In genomic region chr13:95146486-95146885, GRCh38 we compare ENCODE assay signal across 22 cellular contexts.
"Had no signal": no experiment of that assay in that cellular context is flagged by ENCODE, and none has a peak within 500 bp of the region (broad histone marks: within the 10 kb centered on the region; RNA-seq: fewer than 3 reads in every experiment).

No MANE protein-coding gene starts in this region.

- H3K27ac Mint-ChIP-seq: activated CD4-positive, alpha-beta T cell treated with anti-CD3 and anti-CD28 coated beads for 36 hours; activated CD8-positive, alpha-beta T cell treated with anti-CD3 and anti-CD28 coated beads for 36 hours; activated naive CD4-positive, alpha-beta T cell treated with anti-CD3 and anti-CD28 coated beads, Interleukin-2, amount 50 U/mL, for 72 hours; activated naive CD8-positive, alpha-beta T cell treated with anti-CD3 and anti-CD28 coated beads, Interleukin-2, amount 50 U/mL, for 24 hours; brain; T-helper 17 cell had no signal

- DNase-seq: activated CD4-positive, alpha-beta T cell treated with anti-CD3 and anti-CD28 coated beads for 36 hours; activated CD4-positive, alpha-beta T cell treated with anti-CD3 and anti-CD28 coated beads, Interleukin-2, amount 50 U/mL, for 1 hour; activated CD8-positive, alpha-beta memory T cell treated with anti-CD3 and anti-CD28 coated beads, Interleukin-2, amount 50 U/mL, for 4 hours; activated CD8-positive, alpha-beta T cell treated with anti-CD3 and anti-CD28 coated beads for 36 hours; activated naive CD8-positive, alpha-beta T cell treated with anti-CD3 and anti-CD28 coated beads, Interleukin-2, amount 50 U/mL, for 24 hours; activated T-cell treated with anti-CD3 and anti-CD28 coated beads, Interleukin-2, amount 50 U/mL, for 1 hour; amniotic stem cell; Karpas-422; NCI-H1092 treated with DMSO at 0.1 percent for 48 hours; NCI-H1436; NCI-H1694 treated with DMSO at 0.1 percent for 48 hours; NCI-H2029 treated with DMSO at 0.1 percent for 48 hours; NCI-H510A treated with DMSO at 0.1 percent for 48 hours; NCI-H69; NK-92 treated with Interleukin-12 subunit alpha and Interleukin-12 subunit beta, amount 100 ng/mL, for 24 hours; PC-9; SHP77 treated with DMSO at 0.1 percent for 48 hours; T-helper 17 cell; T-helper 9 cell had no signal

- ATAC-seq: activated CD4-positive, alpha-beta T cell treated with anti-CD3 and anti-CD28 coated beads for 36 hours; activated CD8-positive, alpha-beta T cell treated with anti-CD3 and anti-CD28 coated beads for 36 hours; activated naive CD4-positive, alpha-beta T cell treated with anti-CD3 and anti-CD28 coated beads, Interleukin-2, amount 50 U/mL, for 72 hours; activated naive CD8-positive, alpha-beta T cell treated with anti-CD3 and anti-CD28 coated beads, Interleukin-2, amount 50 U/mL, for 24 hours; T-helper 17 cell had no signal

- H3K9me3 Mint-ChIP-seq: activated CD8-positive, alpha-beta T cell treated with anti-CD3 and anti-CD28 coated beads for 36 hours; central memory CD8-positive, alpha-beta T cell had no signal

- H3K4me3 Mint-ChIP-seq: activated CD4-positive, alpha-beta T cell treated with anti-CD3 and anti-CD28 coated beads for 36 hours; activated CD8-positive, alpha-beta T cell treated with anti-CD3 and anti-CD28 coated beads for 36 hours; activated naive CD8-positive, alpha-beta T cell treated with anti-CD3 and anti-CD28 coated beads, Interleukin-2, amount 50 U/mL, for 24 hours; brain; central memory CD8-positive, alpha-beta T cell; T-helper 17 cell had no signal

- H3K4me1 Mint-ChIP-seq: activated naive CD8-positive, alpha-beta T cell treated with anti-CD3 and anti-CD28 coated beads, Interleukin-2, amount 50 U/mL, for 24 hours; brain; T-helper 17 cell had no signal

- H3K27ac ChIP-seq: PC-9 had no signal

- H3K4me3 ChIP-seq: PC-9 had no signal

- H3K27me3 Mint-ChIP-seq: activated CD4-positive, alpha-beta T cell treated with anti-CD3 and anti-CD28 coated beads for 36 hours; activated CD8-positive, alpha-beta T cell treated with anti-CD3 and anti-CD28 coated beads for 36 hours; activated naive CD8-positive, alpha-beta T cell treated with anti-CD3 and anti-CD28 coated beads, Interleukin-2, amount 50 U/mL, for 24 hours; central memory CD8-positive, alpha-beta T cell; T-helper 17 cell had no signal
